ENCODE assay signal across 17 cellular contexts in genomic region chrY:12808046-12808445, GRCh38.
DNase-seq lines count a peak whose midpoint lies in the region; ATAC-seq and TF ChIP-seq lines count a peak whose summit lies in the region.
"Had no signal": no experiment of that assay in that cellular context is flagged by ENCODE, and none has a peak within 500 bp of the region (broad histone marks: within the 10 kb centered on the region; RNA-seq: fewer than 3 reads in every experiment).

No MANE protein-coding gene starts in this region.

- no peak overlapping the region for H3K56ac ChIP-seq in mesendoderm (ENCODE audit: low read length)

- H4K8ac ChIP-seq in mesendoderm (ENCODE audit: low read depth, low read length) = no peak overlapping the region

- DNase-seq in Caki2 (ENCODE audit: low read depth) (peak; percentile 4), HCEC 1CT (peak; percentile 7), choroid plexus epithelial cell (ENCODE audit: low read depth) (peak; percentile 10), mesendoderm (peak; percentile 14), left lobe of liver (ENCODE audit: low spot score) (no peak), NCI-H2196 (lab: John Stamatoyannopoulos, UW; ENCODE audit: unreplicated experiment) (no peak)
- DNase-seq: DMS79 treated with DMSO at 0.1 percent for 48 hours, GDM1, H9, NCI-H1092 treated with DMSO at 0.1 percent for 48 hours, NCI-H146, NCI-H2029 treated with DMSO at 0.1 percent for 48 hours, NCI-H510A treated with DMSO at 0.1 percent for 48 hours, NCI-H774, SHP77 treated with DMSO at 0.1 percent for 48 hours had no signal

- H3K4me3 ChIP-seq in choroid plexus epithelial cell (ENCODE audit: low read depth, low read length) (no peak overlapping the region), mesendoderm (ENCODE audit: low read length) (no peak overlapping the region)

- no peak overlapping the region for H3K9ac ChIP-seq in mesendoderm (ENCODE audit: low read length)

- no peak overlapping the region for H3K27ac ChIP-seq in mesendoderm (ENCODE audit: low read depth, low read length)

- H3K18ac ChIP-seq in mesendoderm (ENCODE audit: low read length) = no peak overlapping the region

- H2BK5ac ChIP-seq in mesendoderm (ENCODE audit: low read length) = no peak overlapping the region

- H3K79me1 ChIP-seq in mesendoderm (ENCODE audit: low read length) = no peaks in the 10 kb centered on the region

- H3K79me2 ChIP-seq in mesendoderm (ENCODE audit: control insufficient read depth, insufficient read depth, low read length) = no peaks in the 10 kb centered on the region

- no peak overlapping the region for H3K4me2 ChIP-seq in mesendoderm (ENCODE audit: low read length)

- H4K5ac ChIP-seq in mesendoderm (ENCODE audit: low read length) = no peak overlapping the region

- no peak overlapping the region for H2BK15ac ChIP-seq in mesendoderm (replicated peaks; ENCODE audit: low read depth)

- no CpG with 5 or more reads among the region's 1 CpG for WGBS in mesendoderm (ENCODE audit: extremely low coverage, insufficient coverage, low lambda C conversion rate)

- no peak for TF ChIP-seq CTCF in choroid plexus epithelial cell (conservative IDR thresholded peaks at IDR 0.05; ENCODE audit: low read depth, low read length)

- H3K4ac ChIP-seq in mesendoderm (ENCODE audit: low read depth, low read length) = no peak overlapping the region

- H3K36me3 ChIP-seq in mesendoderm (ENCODE audit: control insufficient read depth, insufficient read depth, low read length) = no peaks in the 10 kb centered on the region

- H3K4me1 ChIP-seq in mesendoderm (ENCODE audit: control insufficient read depth, low read depth, low read length) = no peaks in the 10 kb centered on the region

- no peaks in the 10 kb centered on the region for H3K27me3 ChIP-seq in mesendoderm (ENCODE audit: insufficient read depth, low read length, poor library complexity)

- H3K23ac ChIP-seq in mesendoderm (ENCODE audit: low read length) = no peak overlapping the region

- no peak overlapping the region for H2AK5ac ChIP-seq in mesendoderm (ENCODE audit: low read length)

- no peak overlapping the region for H2BK120ac ChIP-seq in mesendoderm (ENCODE audit: low read depth, low read length)

- ATAC-seq in left lobe of liver (no peak), HG02981 (IDR thresholded peaks at IDR 0.05; ENCODE audit: unreplicated experiment) (no peak)
- ATAC-seq: SK-N-SH treated with all-trans-retinoic acid at 6 μM for 48 hours had no signal

- in situ Hi-C loops in Caki2 (cut with HindIII; ENCODE audit: low pct_unique_long_range_greater_than_20kb, low sequenced_read_pairs) = no loop called here

Comparison
In these comparisons a context has a peak if more than half of its experiments do, and no peak if none do; other contexts are left out.
1. DNase-seq: peak in Caki2 (single experiment), HCEC 1CT (single experiment), choroid plexus epithelial cell (single experiment) and mesendoderm (single experiment); none in left lobe of liver (single experiment) and NCI-H2196 (single experiment).